Comparison of ENCODE assay signal across 1 cellular context in genomic region chr17:81142301-81143199, GRCh38.
TF ChIP-seq lines count a peak whose summit lies in the region.

No MANE protein-coding gene starts in this region.

TF ChIP-seq in HepG2, 621 proteins besides CTCF, POLR2A, EP300 and RAD21 (continued from another document and continues in another):
- TF ChIP-seq THAP7 (CRISPR knock-in tag; IDR thresholded peaks at IDR 0.05), result no peak
- no peak for TF ChIP-seq MATR3 (CRISPR knock-in tag; IDR thresholded peaks at IDR 0.05)
- TF ChIP-seq ZBTB4 (CRISPR knock-in tag; IDR thresholded peaks at IDR 0.05; ENCODE audit: borderline replicate concordance), result no peak
- 0 out of 2 replicates have a peak, but pooled peaks have one; percentile 57 for TF ChIP-seq KLF11 (CRISPR knock-in tag; IDR thresholded peaks at IDR 0.05)
- TF ChIP-seq RNF2 (conservative IDR thresholded peaks at IDR 0.05; ENCODE audit: low read depth), result 0 out of 2 replicates have a peak, but pooled peaks have one; percentile 28
- TF ChIP-seq ZNF781 (CRISPR knock-in tag; IDR thresholded peaks at IDR 0.05; ENCODE audit: borderline replicate concordance, not compliant biosample characterization), result no peak
- no peak for TF ChIP-seq CCAR2 (optimal IDR thresholded peaks at IDR 0.05; ENCODE audit: low read depth, low read length)
- TF ChIP-seq GATAD2A (CRISPR knock-in tag; IDR thresholded peaks at IDR 0.05), result peak; percentile 76
- peak; percentile 68 for TF ChIP-seq ZFY (CRISPR knock-in tag; IDR thresholded peaks at IDR 0.05)
- no peak for TF ChIP-seq E2F1 (CRISPR knock-in tag; IDR thresholded peaks at IDR 0.05)
- peak; percentile 45; the same call in 1 of the 2 replicates for TF ChIP-seq ZNF121 (CRISPR knock-in tag; IDR thresholded peaks at IDR 0.05)
- TF ChIP-seq ZSCAN12 (CRISPR knock-in tag; IDR thresholded peaks at IDR 0.05), result no peak
- no peak for TF ChIP-seq NFE2L1 (CRISPR knock-in tag; IDR thresholded peaks at IDR 0.05; ENCODE audit: borderline replicate concordance)
- TF ChIP-seq ZNF12 (CRISPR knock-in tag; IDR thresholded peaks at IDR 0.05), result 0 out of 2 replicates have a peak, but pooled peaks have one; percentile 25
- TF ChIP-seq ZNF543 (CRISPR knock-in tag; IDR thresholded peaks at IDR 0.05), result no peak
- peak; percentile 43; the same call in 1 of the 2 replicates for TF ChIP-seq ZNF891 (CRISPR knock-in tag; IDR thresholded peaks at IDR 0.05)
- peak; percentile 52 for TF ChIP-seq UBTF (CRISPR knock-in tag; IDR thresholded peaks at IDR 0.05)
- no peak for TF ChIP-seq RNF219 (CRISPR knock-in tag; IDR thresholded peaks at IDR 0.05)
- TF ChIP-seq, protein P1, sequence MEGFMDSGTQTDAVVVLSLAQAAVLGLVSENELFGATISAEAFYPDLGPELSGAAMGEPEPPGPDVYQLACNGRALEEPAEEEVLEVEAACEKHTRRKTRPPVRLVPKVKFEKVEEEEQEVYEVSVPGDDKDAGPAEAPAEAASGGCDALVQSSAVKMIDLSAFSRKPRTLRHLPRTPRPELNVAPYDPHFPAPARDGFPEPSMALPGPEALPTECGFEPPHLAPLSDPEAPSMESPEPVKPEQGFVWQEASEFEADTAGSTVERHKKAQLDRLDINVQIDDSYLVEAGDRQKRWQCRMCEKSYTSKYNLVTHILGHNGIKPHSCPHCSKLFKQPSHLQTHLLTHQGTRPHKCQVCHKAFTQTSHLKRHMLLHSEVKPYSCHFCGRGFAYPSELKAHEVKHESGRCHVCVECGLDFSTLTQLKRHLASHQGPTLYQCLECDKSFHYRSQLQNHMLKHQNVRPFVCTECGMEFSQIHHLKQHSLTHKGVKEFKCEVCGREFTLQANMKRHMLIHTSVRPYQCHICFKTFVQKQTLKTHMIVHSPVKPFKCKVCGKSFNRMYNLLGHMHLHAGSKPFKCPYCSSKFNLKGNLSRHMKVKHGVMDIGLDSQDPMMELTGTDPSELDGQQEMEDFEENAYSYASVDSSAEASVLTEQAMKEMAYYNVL (CRISPR knock-in tag; IDR thresholded peaks at IDR 0.05; ENCODE audit: borderline replicate concordance), result no peak; the same call in 1 of the 2 replicates
- no peak for TF ChIP-seq KLF16 (CRISPR knock-in tag; IDR thresholded peaks at IDR 0.05)
- no peak for TF ChIP-seq ZNF253 (CRISPR knock-in tag; IDR thresholded peaks at IDR 0.05; ENCODE audit: borderline replicate concordance)
- no peak for TF ChIP-seq SP140L (CRISPR knock-in tag; IDR thresholded peaks at IDR 0.05; ENCODE audit: borderline replicate concordance)
- TF ChIP-seq ZNF773 (CRISPR knock-in tag; IDR thresholded peaks at IDR 0.05; ENCODE audit: borderline replicate concordance), result no peak
- no peak for TF ChIP-seq RAD51 (IDR thresholded peaks at IDR 0.05; ENCODE audit: borderline replicate concordance)
- peak; percentile 27; the same call in 1 of the 2 replicates for TF ChIP-seq RXRB (CRISPR knock-in tag; IDR thresholded peaks at IDR 0.05; ENCODE audit: borderline replicate concordance)
- TF ChIP-seq ZNF343 (CRISPR knock-in tag; IDR thresholded peaks at IDR 0.05), result no peak
- TF ChIP-seq ZNF430 (CRISPR knock-in tag; IDR thresholded peaks at IDR 0.05), result 0 out of 2 replicates have a peak, but pooled peaks have one; percentile 28
- no peak for TF ChIP-seq PLRG1 (conservative IDR thresholded peaks at IDR 0.05)
- TF ChIP-seq HDAC6 (IDR thresholded peaks at IDR 0.05; ENCODE audit: low read depth, low read length), result no peak
- TF ChIP-seq BORCS8-MEF2B (CRISPR knock-in tag; IDR thresholded peaks at IDR 0.05), result no peak
- TF ChIP-seq, protein P2, sequence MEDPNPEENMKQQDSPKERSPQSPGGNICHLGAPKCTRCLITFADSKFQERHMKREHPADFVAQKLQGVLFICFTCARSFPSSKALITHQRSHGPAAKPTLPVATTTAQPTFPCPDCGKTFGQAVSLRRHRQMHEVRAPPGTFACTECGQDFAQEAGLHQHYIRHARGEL (CRISPR knock-in tag; IDR thresholded peaks at IDR 0.05), result no peak
- TF ChIP-seq RFX1 (IDR thresholded peaks at IDR 0.05), result no peak
- peak; percentile 49 for TF ChIP-seq SAP130 (CRISPR knock-in tag; IDR thresholded peaks at IDR 0.05; ENCODE audit: low read depth)
- TF ChIP-seq DBP (CRISPR knock-in tag; IDR thresholded peaks at IDR 0.05; ENCODE audit: not compliant biosample characterization), result no peak
- TF ChIP-seq ZNF451 (CRISPR knock-in tag; IDR thresholded peaks at IDR 0.05), result 0 out of 2 replicates have a peak, but pooled peaks have one; percentile 80
- TF ChIP-seq HNRNPLL (IDR thresholded peaks at IDR 0.05; ENCODE audit: low read depth, low read length, poor library complexity, severe bottlenecking), result peak; percentile 22
- TF ChIP-seq, protein P3, sequence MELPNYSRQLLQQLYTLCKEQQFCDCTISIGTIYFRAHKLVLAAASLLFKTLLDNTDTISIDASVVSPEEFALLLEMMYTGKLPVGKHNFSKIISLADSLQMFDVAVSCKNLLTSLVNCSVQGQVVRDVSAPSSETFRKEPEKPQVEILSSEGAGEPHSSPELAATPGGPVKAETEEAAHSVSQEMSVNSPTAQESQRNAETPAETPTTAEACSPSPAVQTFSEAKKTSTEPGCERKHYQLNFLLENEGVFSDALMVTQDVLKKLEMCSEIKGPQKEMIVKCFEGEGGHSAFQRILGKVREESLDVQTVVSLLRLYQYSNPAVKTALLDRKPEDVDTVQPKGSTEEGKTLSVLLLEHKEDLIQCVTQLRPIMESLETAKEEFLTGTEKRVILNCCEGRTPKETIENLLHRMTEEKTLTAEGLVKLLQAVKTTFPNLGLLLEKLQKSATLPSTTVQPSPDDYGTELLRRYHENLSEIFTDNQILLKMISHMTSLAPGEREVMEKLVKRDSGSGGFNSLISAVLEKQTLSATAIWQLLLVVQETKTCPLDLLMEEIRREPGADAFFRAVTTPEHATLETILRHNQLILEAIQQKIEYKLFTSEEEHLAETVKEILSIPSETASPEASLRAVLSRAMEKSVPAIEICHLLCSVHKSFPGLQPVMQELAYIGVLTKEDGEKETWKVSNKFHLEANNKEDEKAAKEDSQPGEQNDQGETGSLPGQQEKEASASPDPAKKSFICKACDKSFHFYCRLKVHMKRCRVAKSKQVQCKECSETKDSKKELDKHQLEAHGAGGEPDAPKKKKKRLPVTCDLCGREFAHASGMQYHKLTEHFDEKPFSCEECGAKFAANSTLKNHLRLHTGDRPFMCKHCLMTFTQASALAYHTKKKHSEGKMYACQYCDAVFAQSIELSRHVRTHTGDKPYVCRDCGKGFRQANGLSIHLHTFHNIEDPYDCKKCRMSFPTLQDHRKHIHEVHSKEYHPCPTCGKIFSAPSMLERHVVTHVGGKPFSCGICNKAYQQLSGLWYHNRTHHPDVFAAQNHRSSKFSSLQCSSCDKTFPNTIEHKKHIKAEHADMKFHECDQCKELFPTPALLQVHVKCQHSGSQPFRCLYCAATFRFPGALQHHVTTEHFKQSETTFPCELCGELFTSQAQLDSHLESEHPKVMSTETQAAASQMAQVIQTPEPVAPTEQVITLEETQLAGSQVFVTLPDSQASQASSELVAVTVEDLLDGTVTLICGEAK (IDR thresholded peaks at IDR 0.05), result no peak
- TF ChIP-seq, protein P3 (CRISPR knock-in tag; IDR thresholded peaks at IDR 0.05), result no peak
- peak; percentile 73; the same call in 1 of the 2 replicates for TF ChIP-seq ZNF225 (CRISPR knock-in tag; IDR thresholded peaks at IDR 0.05)
